In genomic region chr7:123460616-123461015, GRCh38 we compare ENCODE assay signal across 1 cellular context.
TF ChIP-seq lines count a peak whose summit lies in the region.

No MANE protein-coding gene starts in this region.

TF ChIP-seq in GM23338, 12 proteins besides CTCF, POLR2A, EP300 and RAD21 (continued from another document):
- TF ChIP-seq, protein P1, sequence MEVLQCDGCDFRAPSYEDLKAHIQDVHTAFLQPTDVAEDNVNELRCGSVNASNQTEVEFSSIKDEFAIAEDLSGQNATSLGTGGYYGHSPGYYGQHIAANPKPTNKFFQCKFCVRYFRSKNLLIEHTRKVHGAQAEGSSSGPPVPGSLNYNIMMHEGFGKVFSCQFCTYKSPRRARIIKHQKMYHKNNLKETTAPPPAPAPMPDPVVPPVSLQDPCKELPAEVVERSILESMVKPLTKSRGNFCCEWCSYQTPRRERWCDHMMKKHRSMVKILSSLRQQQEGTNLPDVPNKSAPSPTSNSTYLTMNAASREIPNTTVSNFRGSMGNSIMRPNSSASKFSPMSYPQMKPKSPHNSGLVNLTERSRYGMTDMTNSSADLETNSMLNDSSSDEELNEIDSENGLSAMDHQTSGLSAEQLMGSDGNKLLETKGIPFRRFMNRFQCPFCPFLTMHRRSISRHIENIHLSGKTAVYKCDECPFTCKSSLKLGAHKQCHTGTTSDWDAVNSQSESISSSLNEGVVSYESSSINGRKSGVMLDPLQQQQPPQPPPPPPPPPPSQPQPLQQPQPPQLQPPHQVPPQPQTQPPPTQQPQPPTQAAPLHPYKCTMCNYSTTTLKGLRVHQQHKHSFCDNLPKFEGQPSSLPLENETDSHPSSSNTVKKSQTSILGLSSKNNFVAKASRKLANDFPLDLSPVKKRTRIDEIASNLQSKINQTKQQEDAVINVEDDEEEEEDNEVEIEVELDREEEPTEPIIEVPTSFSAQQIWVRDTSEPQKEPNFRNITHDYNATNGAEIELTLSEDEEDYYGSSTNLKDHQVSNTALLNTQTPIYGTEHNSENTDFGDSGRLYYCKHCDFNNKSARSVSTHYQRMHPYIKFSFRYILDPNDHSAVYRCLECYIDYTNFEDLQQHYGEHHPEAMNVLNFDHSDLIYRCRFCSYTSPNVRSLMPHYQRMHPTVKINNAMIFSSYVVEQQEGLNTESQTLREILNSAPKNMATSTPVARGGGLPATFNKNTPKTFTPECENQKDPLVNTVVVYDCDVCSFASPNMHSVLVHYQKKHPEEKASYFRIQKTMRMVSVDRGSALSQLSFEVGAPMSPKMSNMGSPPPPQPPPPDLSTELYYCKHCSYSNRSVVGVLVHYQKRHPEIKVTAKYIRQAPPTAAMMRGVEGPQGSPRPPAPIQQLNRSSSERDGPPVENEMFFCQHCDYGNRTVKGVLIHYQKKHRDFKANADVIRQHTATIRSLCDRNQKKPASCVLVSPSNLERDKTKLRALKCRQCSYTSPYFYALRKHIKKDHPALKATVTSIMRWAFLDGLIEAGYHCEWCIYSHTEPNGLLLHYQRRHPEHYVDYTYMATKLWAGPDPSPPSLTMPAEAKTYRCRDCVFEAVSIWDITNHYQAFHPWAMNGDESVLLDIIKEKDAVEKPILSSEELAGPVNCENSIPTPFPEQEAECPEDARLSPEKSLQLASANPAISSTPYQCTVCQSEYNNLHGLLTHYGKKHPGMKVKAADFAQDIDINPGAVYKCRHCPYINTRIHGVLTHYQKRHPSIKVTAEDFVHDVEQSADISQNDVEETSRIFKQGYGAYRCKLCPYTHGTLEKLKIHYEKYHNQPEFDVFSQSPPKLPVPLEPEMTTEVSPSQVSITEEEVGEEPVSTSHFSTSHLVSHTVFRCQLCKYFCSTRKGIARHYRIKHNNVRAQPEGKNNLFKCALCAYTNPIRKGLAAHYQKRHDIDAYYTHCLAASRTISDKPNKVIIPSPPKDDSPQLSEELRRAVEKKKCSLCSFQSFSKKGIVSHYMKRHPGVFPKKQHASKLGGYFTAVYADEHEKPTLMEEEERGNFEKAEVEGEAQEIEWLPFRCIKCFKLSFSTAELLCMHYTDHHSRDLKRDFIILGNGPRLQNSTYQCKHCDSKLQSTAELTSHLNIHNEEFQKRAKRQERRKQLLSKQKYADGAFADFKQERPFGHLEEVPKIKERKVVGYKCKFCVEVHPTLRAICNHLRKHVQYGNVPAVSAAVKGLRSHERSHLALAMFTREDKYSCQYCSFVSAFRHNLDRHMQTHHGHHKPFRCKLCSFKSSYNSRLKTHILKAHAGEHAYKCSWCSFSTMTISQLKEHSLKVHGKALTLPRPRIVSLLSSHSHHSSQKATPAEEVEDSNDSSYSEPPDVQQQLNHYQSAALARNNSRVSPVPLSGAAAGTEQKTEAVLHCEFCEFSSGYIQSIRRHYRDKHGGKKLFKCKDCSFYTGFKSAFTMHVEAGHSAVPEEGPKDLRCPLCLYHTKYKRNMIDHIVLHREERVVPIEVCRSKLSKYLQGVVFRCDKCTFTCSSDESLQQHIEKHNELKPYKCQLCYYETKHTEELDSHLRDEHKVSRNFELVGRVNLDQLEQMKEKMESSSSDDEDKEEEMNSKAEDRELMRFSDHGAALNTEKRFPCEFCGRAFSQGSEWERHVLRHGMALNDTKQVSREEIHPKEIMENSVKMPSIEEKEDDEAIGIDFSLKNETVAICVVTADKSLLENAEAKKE (CRISPR knock-in tag; IDR thresholded peaks at IDR 0.05): no peak
- TF ChIP-seq EZH2 (IDR thresholded peaks at IDR 0.05; ENCODE audit: low read depth, unreplicated experiment) (no peak), JUNB (IDR thresholded peaks at IDR 0.05; ENCODE audit: unreplicated experiment) (no peak), ZNF114 (CRISPR knock-in tag; IDR thresholded peaks at IDR 0.05) (no peak), STAT1 (IDR thresholded peaks at IDR 0.05; ENCODE audit: unreplicated experiment) (no peak), CREB1 (CRISPR knock-in tag; IDR thresholded peaks at IDR 0.05; ENCODE audit: low read depth) (no peak), POLR2AphosphoS5 (IDR thresholded peaks at IDR 0.05; ENCODE audit: low read depth) (no peak)
TF ChIP-seq in GM23338: peak in this region for 0.
